In the genomic region with DNA sequence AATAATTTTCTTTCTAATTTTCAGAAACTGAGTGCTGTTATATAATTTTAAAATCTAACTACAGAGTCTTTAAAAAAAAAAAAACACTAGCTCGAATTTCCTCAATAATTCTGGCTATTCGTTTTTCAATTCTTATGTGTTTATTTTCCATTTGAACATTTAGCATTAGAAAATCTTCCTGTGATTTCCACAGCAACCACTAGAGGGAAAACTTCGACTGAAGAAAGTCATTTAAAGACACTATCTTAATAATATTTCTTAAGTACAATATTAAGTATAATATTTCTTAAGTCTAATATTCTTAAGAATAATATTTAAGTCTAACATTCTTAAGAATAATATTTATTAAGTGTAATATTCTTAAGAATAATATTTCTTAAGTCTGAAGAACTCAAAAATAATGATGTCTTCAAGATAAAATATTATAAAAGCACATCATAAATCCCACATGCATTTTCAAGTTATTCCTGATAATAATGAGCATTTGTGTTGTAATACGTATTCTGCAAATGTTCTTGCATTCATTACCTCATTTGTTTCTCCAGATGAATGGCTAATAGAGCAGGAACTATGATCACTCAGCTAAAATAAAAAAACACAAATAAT, we compare ENCODE assay signal across 8 cellular contexts.
DNase-seq lines count a peak whose midpoint lies in the region; ATAC-seq and TF ChIP-seq lines count a peak whose summit lies in the region.

No MANE protein-coding gene starts in this region.

- H3K36me3 ChIP-seq in Karpas-422 (ENCODE audit: insufficient read depth, low read length) (no peaks in the 10 kb centered on the region), brain microvascular endothelial cell (replicated peaks) (no peaks in the 10 kb centered on the region)

- no peaks in the 10 kb centered on the region for H4K20me1 ChIP-seq in Karpas-422 (ENCODE audit: insufficient read depth, low read depth, low read length)

- no peak overlapping the region for H3K9ac ChIP-seq in Karpas-422 (ENCODE audit: low read length)

- DNase-seq in NCI-H1105 treated with DMSO at 0.1 percent for 48 hours (lab: John Stamatoyannopoulos, UW), result peak; percentile 4
- DNase-seq in NCI-H1105 (lab: John Stamatoyannopoulos, UW), result no peak
- peak; percentile 53 for DNase-seq in Karpas-422
- peak; percentile 16 for DNase-seq in brain microvascular endothelial cell
- no peak for DNase-seq in activated naive CD4-positive, alpha-beta T cell treated with anti-CD3 and anti-CD28 coated beads, Interleukin-2, amount 50 U/mL, for 72 hours (ENCODE audit: low spot score in 2 of 2)
- no peak for DNase-seq in NCI-H1436 (lab: John Stamatoyannopoulos, UW)

- no peak overlapping the region for H2AFZ ChIP-seq in Karpas-422 (ENCODE audit: low read length)

- no peak for ATAC-seq in activated naive CD4-positive, alpha-beta T cell treated with anti-CD3 and anti-CD28 coated beads, Interleukin-2, amount 50 U/mL, for 72 hours
- ATAC-seq in HG03280 (IDR thresholded peaks at IDR 0.05; ENCODE audit: unreplicated experiment), result no peak

- H3K4me1 ChIP-seq in Karpas-422 (ENCODE audit: low read length), result no peaks in the 10 kb centered on the region
- H3K4me1 ChIP-seq in mononuclear cell (ENCODE audit: insufficient read depth, low read length), result peaks cover 5% of the 10 kb centered on the region

- H3K9me2 ChIP-seq in Karpas-422 (replicated peaks; ENCODE audit: insufficient read depth, low read length), result no peaks in the 10 kb centered on the region

- no peak overlapping the region for H3K27ac Mint-ChIP-seq in activated naive CD4-positive, alpha-beta T cell treated with anti-CD3 and anti-CD28 coated beads, Interleukin-2, amount 50 U/mL, for 72 hours

- in situ Hi-C loops in brain microvascular endothelial cell (cut with HindIII; ENCODE audit: low pct_ligation_motif_present, low sequenced_read_pairs), result no loop called here

- no peaks in the 10 kb centered on the region for H3K79me2 ChIP-seq in Karpas-422 (ENCODE audit: low read length)

- peak; percentile 43 for TF ChIP-seq CTCF in brain microvascular endothelial cell (IDR thresholded peaks at IDR 0.05; ENCODE audit: low read depth, low read length, missing control alignments)

- no peaks in the 10 kb centered on the region for H3K9me3 ChIP-seq in Karpas-422 (ENCODE audit: low read length)
- H3K9me3 ChIP-seq in mononuclear cell (ENCODE audit: low read depth, low read length), result no peaks in the 10 kb centered on the region

- no peak overlapping the region for H3K4me3 ChIP-seq in Karpas-422 (ENCODE audit: low read length)
- H3K4me3 ChIP-seq in brain microvascular endothelial cell (ENCODE audit: low read depth, low read length), result no peak overlapping the region
- peak overlapping the region; percentile 30 for H3K4me3 ChIP-seq in mononuclear cell (ENCODE audit: low read length)

- no peaks in the 10 kb centered on the region for H3K9me3 Mint-ChIP-seq in activated naive CD4-positive, alpha-beta T cell treated with anti-CD3 and anti-CD28 coated beads, Interleukin-2, amount 50 U/mL, for 72 hours

- H3K27ac ChIP-seq in Karpas-422 (ENCODE audit: low read length) (no peak overlapping the region), brain microvascular endothelial cell (no peak overlapping the region)

- H3K27me3 ChIP-seq in Karpas-422 (ENCODE audit: low read length) (no peaks in the 10 kb centered on the region), brain microvascular endothelial cell (replicated peaks) (no peaks in the 10 kb centered on the region), mononuclear cell (ENCODE audit: insufficient read depth, low read length) (no peaks in the 10 kb centered on the region)

- no peak overlapping the region for H3K4me2 ChIP-seq in Karpas-422 (ENCODE audit: low read depth, low read length, poor library complexity, severe bottlenecking)

- H3K36me3 Mint-ChIP-seq in activated naive CD4-positive, alpha-beta T cell treated with anti-CD3 and anti-CD28 coated beads, Interleukin-2, amount 50 U/mL, for 72 hours, result no peaks in the 10 kb centered on the region

Comparison
In these comparisons a context has a peak if more than half of its experiments do, and no peak if none do; other contexts are left out.
1. DNase-seq: peak in NCI-H1105 treated with DMSO at 0.1 percent for 48 hours (single experiment), Karpas-422 (single experiment) and brain microvascular endothelial cell (single experiment); none in NCI-H1105 (single experiment), activated naive CD4-positive, alpha-beta T cell treated with anti-CD3 and anti-CD28 coated beads, Interleukin-2, amount 50 U/mL, for 72 hours (0 of 2) and NCI-H1436 (single experiment).